Comparison of ENCODE assay signal across 12 cellular contexts in the genomic region with DNA sequence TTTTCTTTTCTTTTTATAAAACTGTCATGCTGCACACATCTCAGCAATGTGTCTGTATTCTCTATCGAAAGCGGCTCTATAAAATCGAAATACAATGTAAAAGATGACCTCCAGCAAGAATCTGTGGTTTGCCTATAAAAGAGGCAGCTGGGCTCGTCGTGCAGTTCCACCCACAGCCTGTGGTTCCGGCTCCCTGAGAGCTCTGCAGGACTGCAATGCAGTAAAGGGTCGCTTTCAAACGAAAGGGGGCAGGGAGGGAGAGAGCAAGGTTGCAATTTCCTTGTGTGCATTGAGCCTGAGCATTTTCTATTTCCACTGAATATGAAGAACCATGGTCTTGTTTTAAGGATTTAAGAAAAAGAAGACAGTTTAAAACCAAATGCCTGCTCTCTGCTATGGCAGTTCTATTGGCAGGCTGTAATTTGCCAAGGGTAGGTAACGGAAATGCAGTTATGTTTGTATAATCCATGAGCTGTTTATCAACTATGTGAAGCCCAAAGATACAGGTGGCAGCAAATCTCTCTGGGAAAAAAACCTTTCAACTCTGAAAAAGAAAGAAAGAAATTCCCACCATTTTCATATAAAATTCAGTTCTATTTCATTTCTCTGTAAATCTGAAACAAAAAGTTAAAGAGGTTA.
DNase-seq lines count a peak whose midpoint lies in the region; ATAC-seq and TF ChIP-seq lines count a peak whose summit lies in the region.
"Had no signal": no experiment of that assay in that cellular context is flagged by ENCODE, and none has a peak within 500 bp of the region (broad histone marks: within the 10 kb centered on the region; RNA-seq: fewer than 3 reads in every experiment).

No MANE protein-coding gene starts in this region.

- H3K27ac ChIP-seq in psoas muscle = no peak overlapping the region

- DNase-seq in DMS53 (lab: John Stamatoyannopoulos, UW) (peak; percentile 12), DMS53 treated with DMSO at 0.1 percent for 48 hours (lab: John Stamatoyannopoulos, UW; ENCODE audit: unreplicated experiment) (no peak), Kasumi-1 (lab: John Stamatoyannopoulos, UW) (peak; percentile 18 to 58), astrocyte of the cerebellum (ENCODE audit: low read depth) (no peak), psoas muscle (no peak), NCI-H128 (lab: John Stamatoyannopoulos, UW; ENCODE audit: unreplicated experiment) (no peak)
- DNase-seq in activated naive CD4-positive, alpha-beta T cell treated with anti-CD3 and anti-CD28 coated beads, Interleukin-2, amount 50 U/mL, for 72 hours (ENCODE audit: low spot score in 2 of 2) = no peak
- DNase-seq: 8988T; effector memory CD4-positive, alpha-beta T cell; naive B cell; NCI-H1436 treated with DMSO at 0.1 percent for 48 hours had no signal

- in situ Hi-C loops in astrocyte of the cerebellum (cut with HindIII; ENCODE audit: low sequenced_read_pairs) = no loop called here

- WGBS in psoas muscle, 3 donors = 34 to 38% (median 36%) methylated on average over 9 of the region's 9 CpGs

- H3K4me3 ChIP-seq in astrocyte of the cerebellum (ENCODE audit: low read depth, low read length) (no peak overlapping the region), neuron (ENCODE audit: low read length) (no peak overlapping the region), psoas muscle (no peak overlapping the region)

- no peaks in the 10 kb centered on the region for H3K36me3 Mint-ChIP-seq in activated naive CD4-positive, alpha-beta T cell treated with anti-CD3 and anti-CD28 coated beads, Interleukin-2, amount 50 U/mL, for 72 hours
- H3K36me3 Mint-ChIP-seq: naive B cell had no signal

- H3K27me3 ChIP-seq in neuron (ENCODE audit: insufficient read depth, low read length) (no peaks in the 10 kb centered on the region), psoas muscle (ENCODE audit: insufficient read depth in 3 of 3, low read length in 2 of 3) (no peaks in the 10 kb centered on the region)

- no peaks in the 10 kb centered on the region for H3K4me1 ChIP-seq in neuron (ENCODE audit: insufficient read depth, low read length)
- no peaks in the 10 kb centered on the region for H3K4me1 ChIP-seq in psoas muscle

- H3K9me3 ChIP-seq in neuron (ENCODE audit: low read length) = no peaks in the 10 kb centered on the region
- no peaks in the 10 kb centered on the region for H3K9me3 ChIP-seq in psoas muscle

- H2AFZ ChIP-seq in neuron (ENCODE audit: low read depth, low read length) = peak overlapping the region; percentile 5

- ATAC-seq in psoas muscle = no peak
- ATAC-seq in activated naive CD4-positive, alpha-beta T cell treated with anti-CD3 and anti-CD28 coated beads, Interleukin-2, amount 50 U/mL, for 72 hours = no peak

- intact Hi-C loops in psoas muscle (cut with DNase I) = no loop called here

- no peaks in the 10 kb centered on the region for H3K9me3 Mint-ChIP-seq in activated naive CD4-positive, alpha-beta T cell treated with anti-CD3 and anti-CD28 coated beads, Interleukin-2, amount 50 U/mL, for 72 hours
- H3K9me3 Mint-ChIP-seq: naive B cell had no signal

- no peak overlapping the region for H3K27ac Mint-ChIP-seq in activated naive CD4-positive, alpha-beta T cell treated with anti-CD3 and anti-CD28 coated beads, Interleukin-2, amount 50 U/mL, for 72 hours
- H3K27ac Mint-ChIP-seq: naive B cell had no signal

- TF ChIP-seq CTCF in astrocyte of the cerebellum (IDR thresholded peaks at IDR 0.05; ENCODE audit: low read depth, low read length, missing control alignments) (peak; percentile 13), psoas muscle (IDR thresholded peaks at IDR 0.05) (no peak)

- H3K36me3 ChIP-seq in neuron (ENCODE audit: insufficient read depth, low read length) (no peaks in the 10 kb centered on the region), psoas muscle (ENCODE audit: insufficient read depth in 1 of 2, low read depth in 1 of 2) (no peaks in the 10 kb centered on the region)

Comparison
In these comparisons a context has a peak if more than half of its experiments do, and no peak if none do; other contexts are left out.
1. DNase-seq: peak in DMS53 (single experiment) and Kasumi-1 (2 of 2); none in DMS53 treated with DMSO at 0.1 percent for 48 hours (single experiment), astrocyte of the cerebellum (single experiment), psoas muscle (0 of 2), activated naive CD4-positive, alpha-beta T cell treated with anti-CD3 and anti-CD28 coated beads, Interleukin-2, amount 50 U/mL, for 72 hours (0 of 2) and NCI-H128 (single experiment).